In the genomic region with DNA sequence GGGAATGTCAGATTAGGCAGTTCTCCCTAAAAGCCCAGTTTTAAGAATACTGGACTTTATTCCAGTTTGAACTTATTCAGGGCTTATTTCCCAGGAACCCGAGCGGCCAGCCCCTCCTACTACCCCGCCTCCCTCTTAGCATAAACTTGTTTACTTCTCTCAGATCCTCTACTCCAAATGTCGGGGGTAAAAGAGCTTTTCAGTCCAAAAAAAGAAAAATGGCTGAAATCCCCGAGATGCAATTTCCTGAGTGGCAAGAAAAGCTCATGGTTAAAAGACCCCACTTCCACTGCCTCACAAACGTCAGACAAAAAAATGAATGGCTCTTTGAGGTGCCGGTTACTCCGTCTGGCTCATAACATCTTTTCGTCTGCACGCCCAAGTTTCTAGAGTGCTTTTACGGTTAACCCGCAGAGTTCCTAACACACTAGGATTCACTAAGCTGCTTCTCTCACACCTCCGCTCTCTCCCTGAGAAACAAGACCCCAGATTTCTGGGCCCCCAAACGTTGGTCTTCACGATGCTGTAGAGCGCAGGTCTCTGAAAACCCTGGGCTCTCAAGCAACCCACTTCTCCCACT, we compare ENCODE assay signal across 8 cellular contexts. TPM values are rescaled to one million over a fixed set of nuclear protein-coding genes. Genes with fewer than 3 reads are reported as not detected.
DNase-seq lines count a peak whose midpoint lies in the region; ATAC-seq and TF ChIP-seq lines count a peak whose summit lies in the region.

No MANE protein-coding gene starts in this region.

- peak; percentile 48 for DNase-seq in DMS114 treated with DMSO at 0.1 percent for 48 hours (lab: John Stamatoyannopoulos, UW; ENCODE audit: unreplicated experiment)
- DNase-seq in RPMI7951 (ENCODE audit: low read depth) = peak; percentile 31
- DNase-seq in dermis microvascular lymphatic vessel endothelial cell (ENCODE audit: low read depth in 2 of 2) = peak; percentile 4 to 60
- DNase-seq in right lobe of liver = peak; percentile 49 to 66 (median 64)

- WGBS in right lobe of liver (ENCODE audit: insufficient coverage, low coverage, low lambda C conversion rate, missing lambda C conversion rate) = under 1% methylated on average over 15 of the region's 16 CpGs

- POLR2A ChIA-PET in HEK293 (lab: Yijun Ruan, JAX) = interaction anchor here (0.9 to 2.4 kb wide), 4 partner anchors 35 to 160 kb away, joined by 6 to 22 read pairs (median 15); a partner anchor contains a TSS

- peak overlapping the region; percentile 87 to 98 (median 96) for H3K9ac ChIP-seq in subcutaneous abdominal adipose tissue (ENCODE audit: low read length in 5 of 5)

- intact Hi-C loops in right lobe of liver (cut with DNase I) = no loop called here

- H3K36me3 ChIP-seq in HEK293 (ENCODE audit: control insufficient read depth in 2 of 2, insufficient read depth in 1 of 2, low read length in 2 of 2) (peaks cover 47 to 63% of the 10 kb centered on the region in 2 experiments), right lobe of liver (peaks cover 0 to 30% (median 0%) of the 10 kb centered on the region in 4 donors), subcutaneous abdominal adipose tissue (ENCODE audit: control insufficient read depth in 5 of 5, insufficient read depth in 5 of 5, low read length in 5 of 5) (peaks cover 3 to 29% (median 18%) of the 10 kb centered on the region in 5 donors)

- 0 out of 2 replicates have a peak, but pooled peaks cover 3% of the 10 kb centered on the region for H3K4me1 ChIP-seq in HEK293 (ENCODE audit: control insufficient read depth, insufficient read depth, low read length)
- peaks cover 0 to 12% (median 5%) of the 10 kb centered on the region in 4 donors for H3K4me1 ChIP-seq in right lobe of liver
- peaks cover 6 to 18% (median 15%) of the 10 kb centered on the region in 5 donors for H3K4me1 ChIP-seq in subcutaneous abdominal adipose tissue (ENCODE audit: control insufficient read depth in 5 of 5, insufficient read depth in 5 of 5, low read length in 5 of 5)

- CTCF ChIA-PET in HEK293 (lab: Yijun Ruan, JAX) = interaction anchor here (1.2 to 4.1 kb wide), 4 partner anchors 25 to 174 kb away, joined by 4 to 19 read pairs (median 6); a partner anchor contains a TSS

- peak overlapping the region; percentile 90 for H3K27ac ChIP-seq in HEK293 (ENCODE audit: extremely low read depth, low read depth, low read length)
- H3K27ac ChIP-seq in right lobe of liver = peak overlapping the region; percentile 74 to 87 (median 84)
- peak overlapping the region; percentile 81 for H3K27ac ChIP-seq in subcutaneous abdominal adipose tissue (ENCODE audit: low read depth, low read length)

- TF ChIP-seq CTCF in HEK293 (tag by site-specific recombination; IDR thresholded peaks at IDR 0.05) = no peak
- TF ChIP-seq CTCF in right lobe of liver (IDR thresholded peaks at IDR 0.05) = no peak

- H3K27me3 ChIP-seq in right lobe of liver = no peaks in the 10 kb centered on the region
- no peaks in the 10 kb centered on the region for H3K27me3 ChIP-seq in subcutaneous abdominal adipose tissue (ENCODE audit: control insufficient read depth in 5 of 5, insufficient read depth in 4 of 5, low read length in 5 of 5)

- H3K4me3 ChIP-seq in HEK293 (ENCODE audit: low read depth, low read length) (peak overlapping the region; percentile 70), right lobe of liver (peak overlapping the region; percentile 84 to 89 (median 85)), subcutaneous abdominal adipose tissue (ENCODE audit: low read depth in 1 of 5, low read length in 5 of 5) (peak overlapping the region; percentile 79 to 98 (median 92))

- no peak for TF ChIP-seq POLR2A in right lobe of liver (IDR thresholded peaks at IDR 0.05)

- no peaks in the 10 kb centered on the region for H3K9me3 ChIP-seq in HEK293 (ENCODE audit: control insufficient read depth, insufficient read depth, low read depth, low read length)
- H3K9me3 ChIP-seq in right lobe of liver = no peaks in the 10 kb centered on the region
- H3K9me3 ChIP-seq in subcutaneous abdominal adipose tissue (ENCODE audit: control insufficient read depth in 5 of 5, low read length in 5 of 5) = no peaks in the 10 kb centered on the region

- ATAC-seq in right lobe of liver = peak; percentile 64 to 75 (median 70)
- no peak for ATAC-seq in HG03457 (IDR thresholded peaks at IDR 0.05; ENCODE audit: unreplicated experiment)
- no peak for ATAC-seq in HG03469 (IDR thresholded peaks at IDR 0.05; ENCODE audit: unreplicated experiment)

TF ChIP-seq in HEK293, 187 proteins besides CTCF, POLR2A, EP300 and RAD21 (continues in another document):
- TF ChIP-seq ZNF610 (tag by site-specific recombination; IDR thresholded peaks at IDR 0.05; ENCODE audit: borderline replicate concordance) = no peak
- TF ChIP-seq, protein P1, sequence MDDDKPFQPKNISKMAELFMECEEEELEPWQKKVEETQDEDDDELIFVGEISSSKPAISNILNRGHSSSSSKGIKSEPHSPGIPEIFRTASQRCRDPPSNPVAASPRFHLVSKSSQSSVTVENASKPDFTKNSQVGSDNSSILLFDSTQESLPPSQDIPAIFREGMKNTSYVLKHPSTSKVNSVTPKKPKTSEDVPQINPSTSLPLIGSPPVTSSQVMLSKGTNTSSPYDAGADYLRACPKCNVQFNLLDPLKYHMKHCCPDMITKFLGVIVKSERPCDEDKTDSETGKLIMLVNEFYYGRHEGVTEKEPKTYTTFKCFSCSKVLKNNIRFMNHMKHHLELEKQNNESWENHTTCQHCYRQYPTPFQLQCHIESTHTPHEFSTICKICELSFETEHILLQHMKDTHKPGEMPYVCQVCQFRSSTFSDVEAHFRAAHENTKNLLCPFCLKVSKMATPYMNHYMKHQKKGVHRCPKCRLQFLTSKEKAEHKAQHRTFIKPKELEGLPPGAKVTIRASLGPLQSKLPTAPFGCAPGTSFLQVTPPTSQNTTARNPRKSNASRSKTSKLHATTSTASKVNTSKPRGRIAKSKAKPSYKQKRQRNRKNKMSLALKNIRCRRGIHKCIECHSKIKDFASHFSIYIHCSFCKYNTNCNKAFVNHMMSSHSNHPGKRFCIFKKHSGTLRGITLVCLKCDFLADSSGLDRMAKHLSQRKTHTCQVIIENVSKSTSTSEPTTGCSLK (tag by site-specific recombination; IDR thresholded peaks at IDR 0.05) = no peak
- TF ChIP-seq, protein P2, sequence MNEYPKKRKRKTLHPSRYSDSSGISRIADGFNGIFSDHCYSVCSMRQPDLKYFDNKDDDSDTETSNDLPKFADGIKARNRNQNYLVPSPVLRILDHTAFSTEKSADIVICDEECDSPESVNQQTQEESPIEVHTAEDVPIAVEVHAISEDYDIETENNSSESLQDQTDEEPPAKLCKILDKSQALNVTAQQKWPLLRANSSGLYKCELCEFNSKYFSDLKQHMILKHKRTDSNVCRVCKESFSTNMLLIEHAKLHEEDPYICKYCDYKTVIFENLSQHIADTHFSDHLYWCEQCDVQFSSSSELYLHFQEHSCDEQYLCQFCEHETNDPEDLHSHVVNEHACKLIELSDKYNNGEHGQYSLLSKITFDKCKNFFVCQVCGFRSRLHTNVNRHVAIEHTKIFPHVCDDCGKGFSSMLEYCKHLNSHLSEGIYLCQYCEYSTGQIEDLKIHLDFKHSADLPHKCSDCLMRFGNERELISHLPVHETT (tag by site-specific recombination; IDR thresholded peaks at IDR 0.05) = no peak
- TF ChIP-seq ZNF660 (tag by site-specific recombination; IDR thresholded peaks at IDR 0.05) = peak; percentile 9; the same call in 1 of the 2 replicates
- TF ChIP-seq, protein P3, sequence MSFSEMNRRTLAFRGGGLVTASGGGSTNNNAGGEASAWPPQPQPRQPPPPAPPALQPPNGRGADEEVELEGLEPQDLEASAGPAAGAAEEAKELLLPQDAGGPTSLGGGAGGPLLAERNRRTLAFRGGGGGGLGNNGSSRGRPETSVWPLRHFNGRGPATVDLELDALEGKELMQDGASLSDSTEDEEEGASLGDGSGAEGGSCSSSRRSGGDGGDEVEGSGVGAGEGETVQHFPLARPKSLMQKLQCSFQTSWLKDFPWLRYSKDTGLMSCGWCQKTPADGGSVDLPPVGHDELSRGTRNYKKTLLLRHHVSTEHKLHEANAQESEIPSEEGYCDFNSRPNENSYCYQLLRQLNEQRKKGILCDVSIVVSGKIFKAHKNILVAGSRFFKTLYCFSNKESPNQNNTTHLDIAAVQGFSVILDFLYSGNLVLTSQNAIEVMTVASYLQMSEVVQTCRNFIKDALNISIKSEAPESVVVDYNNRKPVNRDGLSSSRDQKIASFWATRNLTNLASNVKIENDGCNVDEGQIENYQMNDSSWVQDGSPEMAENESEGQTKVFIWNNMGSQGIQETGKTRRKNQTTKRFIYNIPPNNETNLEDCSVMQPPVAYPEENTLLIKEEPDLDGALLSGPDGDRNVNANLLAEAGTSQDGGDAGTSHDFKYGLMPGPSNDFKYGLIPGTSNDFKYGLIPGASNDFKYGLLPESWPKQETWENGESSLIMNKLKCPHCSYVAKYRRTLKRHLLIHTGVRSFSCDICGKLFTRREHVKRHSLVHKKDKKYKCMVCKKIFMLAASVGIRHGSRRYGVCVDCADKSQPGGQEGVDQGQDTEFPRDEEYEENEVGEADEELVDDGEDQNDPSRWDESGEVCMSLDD (tag by site-specific recombination; IDR thresholded peaks at IDR 0.05) = peak; percentile 44; the same call in 1 of the 2 replicates
- TF ChIP-seq ZNF2 (tag by site-specific recombination; IDR thresholded peaks at IDR 0.05) = no peak

RNA-seq across cellular contexts. Expression of a gene that starts 0.4 kb away (rescaled TPM):
- total RNA-seq in RPMI7951 (2014; rRNA removed; shearing (Covaris generic)) = 34.3 and 48.4 TPM in 2 replicates
- total RNA-seq in dermis microvascular lymphatic vessel endothelial cell (20.2 and 22.9 TPM in 2 replicates), right lobe of liver (10 to 100 TPM in 5 of 6 experiments, 1 to 10 TPM in 1; 9.0 to 33.7 (median 17.0) TPM)

RNA-seq across cellular contexts. Expression of a gene that starts 0.9 kb away (rescaled TPM):
- 161 and 183 TPM in 2 replicates for total RNA-seq in RPMI7951 (2014; rRNA removed; shearing (Covaris generic))
- total RNA-seq in dermis microvascular lymphatic vessel endothelial cell = 22.4 and 52.5 TPM in 2 replicates
- total RNA-seq in right lobe of liver = 1 to 10 TPM in 3 of 6 experiments, under 1 TPM in 3; 0.55 to 3.3 (median 1.1) TPM

RNA-seq across cellular contexts. Expression of a gene that starts 35.1 kb away (rescaled TPM):
- total RNA-seq in RPMI7951 (2014; rRNA removed; shearing (Covaris generic)) = 26.2 and 35.2 TPM in 2 replicates
- total RNA-seq in dermis microvascular lymphatic vessel endothelial cell (28.5 and 29.7 TPM in 2 replicates), right lobe of liver (10 to 100 TPM; 11.9 to 16.2 (median 15.2) TPM)

RNA-seq across cellular contexts. Expression of a gene that starts 38.8 kb away (rescaled TPM):
- total RNA-seq in RPMI7951 (2014; rRNA removed; shearing (Covaris generic)) = 0.29 and 0.36 TPM in 2 replicates
- total RNA-seq in dermis microvascular lymphatic vessel endothelial cell (1.8 and 1.9 TPM in 2 replicates), right lobe of liver (under 1 TPM in 3 of 6 experiments, not detected in 3; 0.22 to 0.32 (median 0.29) TPM)

Comparison
In these comparisons a context has a peak if more than half of its experiments do, and no peak if none do; other contexts are left out.
1. ATAC-seq: peak in right lobe of liver (4 of 4); none in HG03457 (single experiment) and HG03469 (single experiment).
2. Peak in every context shown above with its lines, with median percentiles within 50 percentile points of each other: DNase-seq, H3K27ac ChIP-seq and H3K4me3 ChIP-seq.